In the genomic region with DNA sequence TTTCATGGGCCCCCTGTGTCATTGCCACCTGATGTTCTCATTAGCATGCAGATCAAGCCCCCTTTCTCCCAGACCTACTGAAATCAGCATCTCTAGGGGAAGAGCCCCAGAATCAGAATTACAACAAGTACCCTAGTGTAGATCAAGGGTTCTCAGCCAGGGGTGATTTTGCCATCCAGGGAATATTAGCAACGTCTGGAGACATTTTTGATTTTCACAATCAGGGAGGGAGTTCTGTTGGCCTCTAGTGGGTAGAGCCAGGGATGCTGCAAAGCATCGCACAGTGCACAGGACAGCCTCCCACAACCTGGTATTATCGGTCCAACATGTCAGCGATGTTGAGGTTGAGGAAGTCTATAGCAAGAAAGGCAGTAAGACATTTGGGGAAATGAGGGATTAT, we compare ENCODE assay signal across 15 cellular contexts. TPM values are rescaled to one million over a fixed set of nuclear protein-coding genes. Genes with fewer than 3 reads are reported as not detected.
A peak's percentile ranks its signal among the peaks of the same experiment; 100 is the strongest.
DNase-seq lines count a peak whose midpoint lies in the region; ATAC-seq lines count a peak whose summit lies in the region.
"Had no signal": no experiment of that assay in that cellular context is flagged by ENCODE, and none has a peak within 500 bp of the region (broad histone marks: within the 10 kb centered on the region; RNA-seq: fewer than 3 reads in every experiment).

No MANE protein-coding gene starts in this region.

- H3K4me3 Mint-ChIP-seq in CD4-positive, alpha-beta memory T cell: peak overlapping the region in 7 of 8 donors; percentile 49 to 73 (median 70)
- H3K4me3 Mint-ChIP-seq in activated CD8-positive, alpha-beta T cell treated with anti-CD3 and anti-CD28 coated beads, Interleukin-2, amount 10 ng/mL, durations not matched to agents 7 days and 5 days: peak overlapping the region; percentile 9

- CTCF ChIA-PET in CD4-positive, alpha-beta memory T cell (lab: Charles Lee; ENCODE audit: partially characterized antibody): interaction anchor here (1.2 to 1.8 kb wide), 2 partner anchors 10 to 54 kb away, joined by 3 read pairs; no protein-coding TSS in a partner anchor
- CTCF ChIA-PET in activated CD8-positive, alpha-beta T cell treated with anti-CD3 and anti-CD28 coated beads, Interleukin-2, amount 10 ng/mL, durations not matched to agents 7 days and 5 days (lab: Charles Lee): interaction anchor here (0.9 to 1.9 kb wide), 3 partner anchors 17 to 54 kb away, joined by 5 read pairs; no protein-coding TSS in a partner anchor

- 98% methylated on average over 4 of the region's 4 CpGs for WGBS in mesenchymal stem cell

- 0 out of 22 replicates have a peak, but pooled peaks cover 0 to 6% (median 0%) of the 10 kb centered on the region in 11 experiments for H4K20me1 ChIP-seq in BLaER1 treated with 17β-estradiol and CSF1 and Interleukin-3, amounts not matched to agents 10 nM and 100 nM

- peaks cover 0 to 2% (median 0%) of the 10 kb centered on the region in 8 donors for H3K9me3 Mint-ChIP-seq in CD4-positive, alpha-beta memory T cell
- H3K9me3 Mint-ChIP-seq in activated CD8-positive, alpha-beta T cell treated with anti-CD3 and anti-CD28 coated beads, Interleukin-2, amount 10 ng/mL, durations not matched to agents 7 days and 5 days (ENCODE audit: insufficient read depth): no peaks in the 10 kb centered on the region

- no peak overlapping the region for H2BK15ac ChIP-seq in mesenchymal stem cell (ENCODE audit: low read depth, poor library complexity, severe bottlenecking)

- peaks cover 18 to 43% of the 10 kb centered on the region in 2 donors for H3K36me3 Mint-ChIP-seq in CD4-positive, alpha-beta memory T cell
- peaks cover 70% of the 10 kb centered on the region for H3K36me3 Mint-ChIP-seq in activated CD8-positive, alpha-beta T cell treated with anti-CD3 and anti-CD28 coated beads, Interleukin-2, amount 10 ng/mL, durations not matched to agents 7 days and 5 days (ENCODE audit: low read depth)

- no peak overlapping the region for H3K18ac ChIP-seq in mesenchymal stem cell (ENCODE audit: low read depth in 1 of 2, low read length in 2 of 2)

- peak overlapping the region in 10 of 11 experiments; percentile 42 to 96 (median 87); a peak in 19 of 22 replicates for H3K27ac ChIP-seq in BLaER1 treated with 17β-estradiol and CSF1 and Interleukin-3, amounts not matched to agents 10 nM and 100 nM
- peak overlapping the region; percentile 88 for H3K27ac ChIP-seq in CD4-positive, alpha-beta memory T cell (ENCODE audit: low read depth, low read length)
- no peak overlapping the region for H3K27ac ChIP-seq in mesenchymal stem cell (ENCODE audit: low read length, poor library complexity, severe bottlenecking)
- H3K27ac ChIP-seq: adrenal gland had no signal

- H3K4me1 ChIP-seq in BLaER1 treated with 17β-estradiol and CSF1 and Interleukin-3, amounts not matched to agents 10 nM and 100 nM: peaks cover 77 to 99% (median 88%) of the 10 kb centered on the region in 10 experiments
- H3K4me1 ChIP-seq in CD4-positive, alpha-beta memory T cell (ENCODE audit: insufficient read depth, low read length): peaks cover 85% of the 10 kb centered on the region
- no peaks in the 10 kb centered on the region for H3K4me1 ChIP-seq in mesenchymal stem cell (ENCODE audit: control insufficient read depth, insufficient read depth, low read depth, low read length)

- DNase-seq in CD4-positive, alpha-beta memory T cell: no peak
- no peak for DNase-seq in activated CD8-positive, alpha-beta T cell treated with anti-CD3 and anti-CD28 coated beads, Interleukin-2, amount 10 ng/mL, durations not matched to agents 7 days and 5 days
- no peak for DNase-seq in mesenchymal stem cell
- DNase-seq in SW480 (ENCODE audit: low spot score): no peak
- DNase-seq: adrenal gland; DMS79; NCI-H1048; Peyer's patch; SK-N-SH; stimulated activated CD4-positive, alpha-beta T cell treated with anti-CD3 and anti-CD28 coated beads, Interleukin-4, amount 100 ng/mL, for 4 hours; upper lobe of left lung had no signal

- peaks cover 4% of the 10 kb centered on the region for H3K79me1 ChIP-seq in mesenchymal stem cell (replicated peaks; ENCODE audit: low read length, poor library complexity, severe bottlenecking)

- H3K23ac ChIP-seq in mesenchymal stem cell (ENCODE audit: low read length in 2 of 2): no peak overlapping the region

- no peak overlapping the region for H2BK120ac ChIP-seq in mesenchymal stem cell (ENCODE audit: low read depth, low read length)

- H3K27ac Mint-ChIP-seq in CD4-positive, alpha-beta memory T cell: peak overlapping the region; percentile 81 to 99 (median 98)
- H3K27ac Mint-ChIP-seq in activated CD8-positive, alpha-beta T cell treated with anti-CD3 and anti-CD28 coated beads, Interleukin-2, amount 10 ng/mL, durations not matched to agents 7 days and 5 days: peak overlapping the region; percentile 79

- no peak overlapping the region for H2AK5ac ChIP-seq in mesenchymal stem cell (ENCODE audit: low read length, severe bottlenecking)

- peaks cover 0 to 9% (median 0%) of the 10 kb centered on the region in 11 experiments; a peak in 4 of 22 replicates for H3K27me3 ChIP-seq in BLaER1 treated with 17β-estradiol and CSF1 and Interleukin-3, amounts not matched to agents 10 nM and 100 nM
- no peaks in the 10 kb centered on the region for H3K27me3 ChIP-seq in CD4-positive, alpha-beta memory T cell (ENCODE audit: insufficient read depth, low read length)
- no peaks in the 10 kb centered on the region for H3K27me3 ChIP-seq in mesenchymal stem cell (ENCODE audit: control insufficient read depth in 1 of 2, insufficient read depth in 1 of 2, low read length in 2 of 2)
- H3K27me3 ChIP-seq: adrenal gland, Peyer's patch, upper lobe of left lung had no signal

- H3K27me3 Mint-ChIP-seq in CD4-positive, alpha-beta memory T cell: no peaks in the 10 kb centered on the region
- H3K27me3 Mint-ChIP-seq in activated CD8-positive, alpha-beta T cell treated with anti-CD3 and anti-CD28 coated beads, Interleukin-2, amount 10 ng/mL, durations not matched to agents 7 days and 5 days (ENCODE audit: low read depth): no peaks in the 10 kb centered on the region

- no peak for ATAC-seq in activated CD8-positive, alpha-beta T cell treated with anti-CD3 and anti-CD28 coated beads, Interleukin-2, amount 10 ng/mL, durations not matched to agents 7 days and 5 days
- ATAC-seq in HG02759 (IDR thresholded peaks at IDR 0.05; ENCODE audit: unreplicated experiment) (no peak), HG03280 (IDR thresholded peaks at IDR 0.05; ENCODE audit: unreplicated experiment) (no peak), GM19395 (IDR thresholded peaks at IDR 0.05; ENCODE audit: unreplicated experiment) (no peak)

- peak overlapping the region; percentile 2 for H4K91ac ChIP-seq in mesenchymal stem cell (ENCODE audit: low read length)

- no peaks in the 10 kb centered on the region for H3K9me3 ChIP-seq in BLaER1 treated with 17β-estradiol and CSF1 and Interleukin-3, amounts not matched to agents 10 nM and 100 nM (replicated peaks in 1 of 11)
- H3K9me3 ChIP-seq in CD4-positive, alpha-beta memory T cell (ENCODE audit: control insufficient read depth in 1 of 2, low read length in 2 of 2): no peaks in the 10 kb centered on the region
- H3K9me3 ChIP-seq in mesenchymal stem cell (ENCODE audit: control insufficient read depth, low read length): no peaks in the 10 kb centered on the region
- H3K9me3 ChIP-seq: adrenal gland, Peyer's patch, SK-N-SH, upper lobe of left lung had no signal

- intact Hi-C loops in CD4-positive, alpha-beta memory T cell (cut with micrococcal nuclease): no loop called here

- peaks cover 6 to 50% (median 23%) of the 10 kb centered on the region in 11 experiments; a peak in 18 of 22 replicates for H3K36me3 ChIP-seq in BLaER1 treated with 17β-estradiol and CSF1 and Interleukin-3, amounts not matched to agents 10 nM and 100 nM
- H3K36me3 ChIP-seq in CD4-positive, alpha-beta memory T cell (ENCODE audit: insufficient read depth, low read length): no peaks in the 10 kb centered on the region
- peaks cover 17 to 73% of the 10 kb centered on the region in 2 experiments for H3K36me3 ChIP-seq in mesenchymal stem cell (ENCODE audit: control insufficient read depth in 1 of 2, insufficient read depth in 2 of 2, low read depth in 1 of 2, low read length in 2 of 2)

- H2BK12ac ChIP-seq in mesenchymal stem cell (ENCODE audit: low read length in 2 of 2): no peak overlapping the region

- H3K4me2 ChIP-seq in BLaER1 treated with 17β-estradiol and CSF1 and Interleukin-3, amounts not matched to agents 10 nM and 100 nM: peak overlapping the region; percentile 65 to 90 (median 85)
- no peak overlapping the region for H3K4me2 ChIP-seq in mesenchymal stem cell (ENCODE audit: low read length, poor library complexity, severe bottlenecking)
- H3K4me2 ChIP-seq: SK-N-SH had no signal

- peak overlapping the region in 6 of 10 experiments; percentile 3 to 33 (median 20); a peak in 2 of 20 replicates for H3K4me3 ChIP-seq in BLaER1 treated with 17β-estradiol and CSF1 and Interleukin-3, amounts not matched to agents 10 nM and 100 nM
- no peak overlapping the region for H3K4me3 ChIP-seq in CD4-positive, alpha-beta memory T cell (ENCODE audit: low read length in 2 of 2)
- no peak overlapping the region for H3K4me3 ChIP-seq in mesenchymal stem cell (ENCODE audit: insufficient read depth in 1 of 2, low read depth in 1 of 2, low read length in 2 of 2)
- H3K4me3 ChIP-seq: adrenal gland, Peyer's patch, upper lobe of left lung had no signal

- H3K14ac ChIP-seq in mesenchymal stem cell (ENCODE audit: low read length in 2 of 2): no peak overlapping the region

- no peak overlapping the region for H2BK5ac ChIP-seq in mesenchymal stem cell (ENCODE audit: low read depth, low read length, poor library complexity, severe bottlenecking)

- peaks cover 61 to 87% (median 72%) of the 10 kb centered on the region in 4 donors for H3K4me1 Mint-ChIP-seq in CD4-positive, alpha-beta memory T cell
- H3K4me1 Mint-ChIP-seq in activated CD8-positive, alpha-beta T cell treated with anti-CD3 and anti-CD28 coated beads, Interleukin-2, amount 10 ng/mL, durations not matched to agents 7 days and 5 days (ENCODE audit: low read depth): peaks cover 80% of the 10 kb centered on the region

- H3K4ac ChIP-seq in mesenchymal stem cell (ENCODE audit: low read depth in 1 of 2, low read length in 2 of 2): no peak overlapping the region

- H4K8ac ChIP-seq in mesenchymal stem cell (ENCODE audit: low read length): no peak overlapping the region

- no peak overlapping the region for H2AFZ ChIP-seq in mesenchymal stem cell (ENCODE audit: low read depth, low read length)

- POLR2A ChIA-PET in CD4-positive, alpha-beta memory T cell (lab: Charles Lee; ENCODE audit: partially characterized antibody): interaction anchor here (1.0 to 4.6 kb wide), 11 partner anchors 8 to 203 kb away, joined by 3 to 22 read pairs (median 5); a partner anchor contains a TSS
- POLR2A ChIA-PET in activated CD8-positive, alpha-beta T cell treated with anti-CD3 and anti-CD28 coated beads, Interleukin-2, amount 10 ng/mL, durations not matched to agents 7 days and 5 days (lab: Charles Lee): interaction anchor here (0.8 to 1.8 kb wide), 3 partner anchors 17 to 236 kb away, joined by 3 to 4 read pairs (median 3); no protein-coding TSS in a partner anchor

- H3K9ac ChIP-seq in BLaER1 treated with 17β-estradiol and CSF1 and Interleukin-3, amounts not matched to agents 10 nM and 100 nM: peak overlapping the region in 8 of 11 experiments; percentile 26 to 84 (median 56); a peak in 15 of 22 replicates
- H3K9ac ChIP-seq in mesenchymal stem cell (ENCODE audit: low read length): no peak overlapping the region
- H3K9ac ChIP-seq: SK-N-SH had no signal

RNA-seq across cellular contexts. Expression of a gene that starts 7.3 kb away (rescaled TPM):
- total RNA-seq in CD4-positive, alpha-beta memory T cell: 10 to 100 TPM; 66.1 to 81.2 TPM
- 100 to 1,000 TPM; 114 to 161 TPM for polyA plus RNA-seq in CD4-positive, alpha-beta memory T cell
- total RNA-seq in activated CD8-positive, alpha-beta T cell treated with anti-CD3 and anti-CD28 coated beads, Interleukin-2, amount 10 ng/mL, durations not matched to agents 7 days and 5 days: 10 to 100 TPM; 79.9 to 80.0 TPM
- 106 TPM for polyA plus RNA-seq in mesenchymal stem cell (2013, experiment 1 of 2)
- 97.9 TPM for polyA plus RNA-seq in mesenchymal stem cell (2013, experiment 2 of 2)

RNA-seq across cellular contexts. Expression of a gene that starts 35.8 kb away (rescaled TPM):
- 1 to 10 TPM; 6.9 to 7.4 TPM for total RNA-seq in CD4-positive, alpha-beta memory T cell
- 1 to 10 TPM; 1.7 to 2.0 TPM for polyA plus RNA-seq in CD4-positive, alpha-beta memory T cell
- total RNA-seq in activated CD8-positive, alpha-beta T cell treated with anti-CD3 and anti-CD28 coated beads, Interleukin-2, amount 10 ng/mL, durations not matched to agents 7 days and 5 days: 1 to 10 TPM; 6.9 to 7.1 TPM
- polyA plus RNA-seq in mesenchymal stem cell (2013, experiment 1 of 2): 48.0 TPM
- 49.8 TPM for polyA plus RNA-seq in mesenchymal stem cell (2013, experiment 2 of 2)
- polyA plus RNA-seq: SK-N-SH had no signal

RNA-seq across cellular contexts. Expression of a gene that starts 36.1 kb away (rescaled TPM):
- total RNA-seq in CD4-positive, alpha-beta memory T cell: 10 to 100 TPM; 13.6 to 19.1 TPM
- 10 to 100 TPM; 10.4 to 12.6 TPM for polyA plus RNA-seq in CD4-positive, alpha-beta memory T cell
- total RNA-seq in activated CD8-positive, alpha-beta T cell treated with anti-CD3 and anti-CD28 coated beads, Interleukin-2, amount 10 ng/mL, durations not matched to agents 7 days and 5 days: 10 to 100 TPM in 1 of 2 experiments, 1 to 10 TPM in 1; 9.1 to 10.7 TPM
- 4.5 TPM for polyA plus RNA-seq in mesenchymal stem cell (2013, experiment 1 of 2)
- polyA plus RNA-seq in mesenchymal stem cell (2013, experiment 2 of 2): 4.7 TPM

Comparison
In these comparisons a context has a peak if more than half of its experiments do, and no peak if none do; other contexts are left out.
1. H3K4me3 ChIP-seq: peak in BLaER1 treated with 17β-estradiol and CSF1 and Interleukin-3, amounts not matched to agents 10 nM and 100 nM (6 of 10); none in CD4-positive, alpha-beta memory T cell (0 of 2) and mesenchymal stem cell (0 of 2).